ENCODE assay signal across 14 cellular contexts in the genomic region with DNA sequence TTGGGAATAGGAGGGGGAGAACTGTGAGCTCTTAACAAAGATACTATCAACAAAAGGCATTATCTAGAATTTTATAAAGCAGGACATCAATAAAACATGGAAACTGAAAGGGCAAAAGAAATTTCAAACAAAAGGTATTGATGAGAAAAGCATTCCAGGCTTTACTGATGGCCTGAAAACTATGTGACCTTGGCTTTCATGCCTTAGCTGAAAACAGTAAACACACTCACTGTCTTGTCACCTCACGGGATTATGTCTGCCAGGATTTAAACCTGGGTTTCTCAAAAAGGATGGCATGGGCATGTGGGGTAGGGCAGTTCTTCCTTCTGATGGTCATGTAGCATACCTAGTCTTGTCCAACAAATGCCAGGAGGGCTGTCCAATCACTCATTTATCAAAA. TPM values are rescaled to one million over a fixed set of nuclear protein-coding genes. Genes with fewer than 3 reads are reported as not detected.
DNase-seq lines count a peak whose midpoint lies in the region; ATAC-seq and TF ChIP-seq lines count a peak whose summit lies in the region.
"Had no signal": no experiment of that assay in that cellular context is flagged by ENCODE, and none has a peak within 500 bp of the region (broad histone marks: within the 10 kb centered on the region; RNA-seq: fewer than 3 reads in every experiment).

No MANE protein-coding gene starts in this region.

- no peaks in the 10 kb centered on the region for H3K27me3 Mint-ChIP-seq in neural crest cell (ENCODE audit: low read depth)

- no peaks in the 10 kb centered on the region for H3K9me3 Mint-ChIP-seq in neural crest cell
- H3K9me3 Mint-ChIP-seq: HFFc6 had no signal

- no peaks in the 10 kb centered on the region for H3K36me3 Mint-ChIP-seq in neural crest cell (ENCODE audit: low read depth)

- peaks cover 55% of the 10 kb centered on the region for H3K4me1 Mint-ChIP-seq in neural crest cell

- ATAC-seq in Right ventricle myocardium inferior (no peak), HG03521 (IDR thresholded peaks at IDR 0.05; ENCODE audit: unreplicated experiment) (no peak), gastrocnemius medialis (no peak)

- H3K27ac Mint-ChIP-seq in neural crest cell (ENCODE audit: unreplicated experiment) = peak overlapping the region; percentile 59
- H3K27ac Mint-ChIP-seq: HFFc6 had no signal

- TF ChIP-seq CTCF in left ventricle myocardium inferior (IDR thresholded peaks at IDR 0.05; ENCODE audit: borderline replicate concordance) = no peak
- TF ChIP-seq CTCF in dorsolateral prefrontal cortex (IDR thresholded peaks at IDR 0.05 in 54 of 56, conservative IDR thresholded peaks at IDR 0.05 in 2 of 56; ENCODE audit: low read depth in 1 of 56, partially characterized antibody in 56 of 56) = no peak
- TF ChIP-seq CTCF in neural crest cell (conservative IDR thresholded peaks at IDR 0.05) = no peak
- no peak for TF ChIP-seq CTCF in gastrocnemius medialis (IDR thresholded peaks at IDR 0.05 in 4 of 5, conservative IDR thresholded peaks at IDR 0.05 in 1 of 5)

- no peaks in the 10 kb centered on the region for H3K36me3 ChIP-seq in left ventricle myocardium inferior
- H3K36me3 ChIP-seq in gastrocnemius medialis = no peaks in the 10 kb centered on the region
- H3K36me3 ChIP-seq: BLaER1 had no signal

- TF ChIP-seq POLR2A in gastrocnemius medialis (IDR thresholded peaks at IDR 0.05) = no peak

- H3K27ac ChIP-seq in left ventricle myocardium inferior (replicated peaks) (peak overlapping the region; percentile 37), dorsolateral prefrontal cortex (peak overlapping the region; percentile 21 to 96 (median 85)), gastrocnemius medialis (peak overlapping the region in 1 of 4 donors; percentile 22)
- H3K27ac ChIP-seq: BLaER1, HL-60 had no signal

- H3K27me3 ChIP-seq in left ventricle myocardium inferior (ENCODE audit: low read depth) = no peaks in the 10 kb centered on the region
- H3K27me3 ChIP-seq in dorsolateral prefrontal cortex = no peaks in the 10 kb centered on the region
- H3K27me3 ChIP-seq in gastrocnemius medialis = no peaks in the 10 kb centered on the region
- H3K27me3 ChIP-seq: BLaER1 had no signal

- intact Hi-C loops in left ventricle myocardium inferior (cut with micrococcal nuclease) = no loop called here
- intact Hi-C loops in Right ventricle myocardium inferior (cut with DNase I) = no loop called here
- intact Hi-C loops in dorsolateral prefrontal cortex (cut with DNase I) = loop anchor here in 1 of 2 donors (2.0 kb wide), 1 partner anchor 20 kb away; no protein-coding TSS in a partner anchor
- intact Hi-C loops in gastrocnemius medialis (cut with DNase I; ENCODE audit: low total_unique reads) = no loop called here

- H3K4me1 ChIP-seq in left ventricle myocardium inferior (peaks cover 91% of the 10 kb centered on the region), gastrocnemius medialis (peaks cover 65 to 85% of the 10 kb centered on the region in 2 donors)
- H3K4me1 ChIP-seq: BLaER1 had no signal

- no peak overlapping the region for H3K4me3 Mint-ChIP-seq in neural crest cell
- H3K4me3 Mint-ChIP-seq: HFFc6 had no signal

- H3K9me3 ChIP-seq in left ventricle myocardium inferior (replicated peaks) = no peaks in the 10 kb centered on the region
- no peaks in the 10 kb centered on the region for H3K9me3 ChIP-seq in gastrocnemius medialis
- H3K9me3 ChIP-seq: BLaER1 had no signal

- in situ Hi-C loops in gastrocnemius medialis (cut with MboI; ENCODE audit: low sequenced_read_pairs in 4 of 4) = no loop called here

- DNase-seq in left ventricle myocardium inferior = no peak
- DNase-seq in Right ventricle myocardium inferior (ENCODE audit: missing footprints) = no peak
- no peak for DNase-seq in dorsolateral prefrontal cortex
- DNase-seq in neural crest cell (ENCODE audit: low read depth, low spot score) = no peak
- no peak for DNase-seq in T-helper 9 cell
- DNase-seq in gastrocnemius medialis = no peak
- DNase-seq: 8988T, AML-193, HCEC 1CT, HFFc6, IMR-90 had no signal

- H3K4me3 ChIP-seq in left ventricle myocardium inferior (no peak overlapping the region), dorsolateral prefrontal cortex (peak overlapping the region in 1 of 59 donors; percentile 17), gastrocnemius medialis (no peak overlapping the region)
- H3K4me3 ChIP-seq: BLaER1 had no signal

RNA-seq across cellular contexts. Expression of gene DOCK4, which starts 22.9 kb away (rescaled TPM):
- total RNA-seq in left ventricle myocardium inferior = 15.2 TPM
- 16.8 TPM for total RNA-seq in Right ventricle myocardium inferior
- 100 to 1,000 TPM; 113 to 236 (median 152) TPM for total RNA-seq in dorsolateral prefrontal cortex
- total RNA-seq in neural crest cell = 14.1 and 15.3 TPM in 2 replicates
- total RNA-seq in gastrocnemius medialis = 10 to 100 TPM in 2 of 4 donors, 1 to 10 TPM in 2; 8.7 to 12.0 (median 10.2) TPM

RNA-seq across cellular contexts. Expression of gene ZNF277, which starts 23.2 kb away (rescaled TPM):
- total RNA-seq in left ventricle myocardium inferior (14.6 TPM), Right ventricle myocardium inferior (15.7 TPM), dorsolateral prefrontal cortex (10 to 100 TPM; 14.7 to 33.1 (median 22.0) TPM), neural crest cell (20.2 and 20.9 TPM in 2 replicates), gastrocnemius medialis (10 to 100 TPM; 12.2 to 16.5 (median 15.0) TPM)
